23 cellular contexts compared by ENCODE assay signal in genomic region chr19:1336079-1336684, GRCh38. TPM values are rescaled to one million over a fixed set of nuclear protein-coding genes. Genes with fewer than 3 reads are reported as not detected.
"Had no signal": no experiment of that assay in that cellular context is flagged by ENCODE, and none has a peak within 500 bp of the region (broad histone marks: within the 10 kb centered on the region; RNA-seq: fewer than 3 reads in every experiment).

No MANE protein-coding gene starts in this region.

- H3K27me3 Mint-ChIP-seq: brain had no signal

- H3K9me3 Mint-ChIP-seq: activated naive CD4-positive, alpha-beta T cell treated with anti-CD3 and anti-CD28 coated beads, Interleukin-2, amount 50 U/mL, for 72 hours; activated T-cell treated with anti-CD3 and anti-CD28 coated beads, Interleukin-2, amount 50 U/mL, for 72 hours; brain; naive B cell; WTC11 had no signal

- H3K4me1 Mint-ChIP-seq: naive B cell, WTC11 had no signal

- H3K27me3 ChIP-seq: colonic mucosa had no signal

- H3K9me3 ChIP-seq: colonic mucosa, neutrophil, sigmoid colon, thoracic aorta, upper lobe of right lung had no signal

- H3K36me3 ChIP-seq: colonic mucosa, neutrophil, sigmoid colon, thoracic aorta, upper lobe of right lung had no signal

- FAIRE-seq: keratinocyte, TTC549 had no signal

- H3K27ac ChIP-seq: colonic mucosa, neutrophil, parathyroid adenoma, sigmoid colon, thoracic aorta, upper lobe of right lung had no signal

- H3K4me3 ChIP-seq: colonic mucosa, sigmoid colon, thoracic aorta, upper lobe of right lung had no signal

- DNase-seq: activated CD4-positive, alpha-beta T cell treated with anti-CD3 and anti-CD28 coated beads for 48 hours; activated CD8-positive, alpha-beta memory T cell treated with anti-CD3 and anti-CD28 coated beads, Interleukin-2, amount 50 U/mL, for 48 hours; activated gamma-delta T cell; activated T-cell treated with anti-CD3 and anti-CD28 coated beads, Interleukin-2, amount 50 U/mL, for 72 hours; central memory CD4-positive, alpha-beta T cell; colonic mucosa; hippocampal formation; naive B cell; sigmoid colon; stimulated activated CD4-positive, alpha-beta T cell treated with anti-CD3 and anti-CD28 coated beads, Interleukin-1b, Interleukin-23, amount 100 ng/mL, for 48 hours; upper lobe of right lung had no signal

- ATAC-seq: activated naive CD4-positive, alpha-beta T cell treated with anti-CD3 and anti-CD28 coated beads, Interleukin-2, amount 50 U/mL, for 72 hours; activated T-cell treated with anti-CD3 and anti-CD28 coated beads, Interleukin-2, amount 50 U/mL, for 72 hours; esophagus mucosa; left lobe of liver; upper lobe of right lung; WTC11 had no signal

- H3K36me3 Mint-ChIP-seq: activated naive CD4-positive, alpha-beta T cell treated with anti-CD3 and anti-CD28 coated beads, Interleukin-2, amount 50 U/mL, for 72 hours; brain; naive B cell; WTC11 had no signal

- H3K9ac ChIP-seq: parathyroid adenoma had no signal

- H3K4me3 Mint-ChIP-seq: activated T-cell treated with anti-CD3 and anti-CD28 coated beads, Interleukin-2, amount 50 U/mL, for 72 hours; brain; naive B cell; WTC11 had no signal

- H3K4me1 ChIP-seq: colonic mucosa, parathyroid adenoma, sigmoid colon, upper lobe of right lung had no signal

- H3K27ac Mint-ChIP-seq: activated naive CD4-positive, alpha-beta T cell treated with anti-CD3 and anti-CD28 coated beads, Interleukin-2, amount 50 U/mL, for 72 hours; activated T-cell treated with anti-CD3 and anti-CD28 coated beads, Interleukin-2, amount 50 U/mL, for 72 hours; WTC11 had no signal

RNA-seq across cellular contexts. Expression of gene EFNA2, which starts 50.5 kb away (rescaled TPM):
- total RNA-seq: activated T-cell treated with anti-CD3 and anti-CD28 coated beads, Interleukin-2, amount 50 U/mL, for 72 hours; lung microvascular endothelial cell; mononuclear cell; sigmoid colon; thoracic aorta; upper lobe of right lung had no signal
- polyA plus RNA-seq: keratinocyte had no signal
